Comparison of ENCODE assay signal across 1 cellular context in the genomic region with DNA sequence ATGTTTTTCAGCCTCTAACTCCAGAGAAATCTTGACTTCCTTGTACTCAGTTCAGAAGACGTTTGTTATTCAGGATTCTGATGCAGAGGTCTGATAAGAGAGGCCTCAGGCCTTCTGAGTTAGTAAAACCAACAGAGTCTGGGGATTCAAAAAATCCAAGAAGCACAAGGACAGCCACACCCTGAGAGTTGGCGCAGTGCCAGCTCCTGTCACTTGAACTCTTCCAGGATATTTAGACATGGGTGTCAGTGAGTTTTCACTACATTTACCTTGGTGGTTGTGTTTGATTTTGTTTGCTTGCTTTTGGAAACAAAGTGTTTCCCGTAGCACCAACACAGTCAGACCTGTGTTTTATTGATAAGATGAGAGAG.
TF ChIP-seq lines count a peak whose summit lies in the region.

No MANE protein-coding gene starts in this region.

TF ChIP-seq in SK-N-SH treated with all-trans-retinoic acid at 6 μM for 48 hours, 23 proteins besides CTCF, POLR2A, EP300 and RAD21 (continued from another document):
- TF ChIP-seq, protein P1, sequence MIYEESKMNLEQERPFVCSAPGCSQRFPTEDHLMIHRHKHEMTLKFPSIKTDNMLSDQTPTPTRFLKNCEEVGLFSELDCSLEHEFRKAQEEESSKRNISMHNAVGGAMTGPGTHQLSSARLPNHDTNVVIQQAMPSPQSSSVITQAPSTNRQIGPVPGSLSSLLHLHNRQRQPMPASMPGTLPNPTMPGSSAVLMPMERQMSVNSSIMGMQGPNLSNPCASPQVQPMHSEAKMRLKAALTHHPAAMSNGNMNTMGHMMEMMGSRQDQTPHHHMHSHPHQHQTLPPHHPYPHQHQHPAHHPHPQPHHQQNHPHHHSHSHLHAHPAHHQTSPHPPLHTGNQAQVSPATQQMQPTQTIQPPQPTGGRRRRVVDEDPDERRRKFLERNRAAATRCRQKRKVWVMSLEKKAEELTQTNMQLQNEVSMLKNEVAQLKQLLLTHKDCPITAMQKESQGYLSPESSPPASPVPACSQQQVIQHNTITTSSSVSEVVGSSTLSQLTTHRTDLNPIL (CRISPR knock-in tag; IDR thresholded peaks at IDR 0.05; ENCODE audit: low read depth), result no peak
- TF ChIP-seq ZNF565 (CRISPR knock-in tag; conservative IDR thresholded peaks at IDR 0.05; ENCODE audit: low read depth) (no peak), ZC3H10 (CRISPR knock-in tag; IDR thresholded peaks at IDR 0.05) (no peak)
TF ChIP-seq in SK-N-SH treated with all-trans-retinoic acid at 6 μM for 48 hours: peak in this region for 0.
